13 cellular contexts compared by ENCODE assay signal in genomic region chr10:6033954-6034353, GRCh38. TPM values are rescaled to one million over a fixed set of nuclear protein-coding genes. Genes with fewer than 3 reads are reported as not detected.
DNase-seq lines count a peak whose midpoint lies in the region; ATAC-seq and TF ChIP-seq lines count a peak whose summit lies in the region.
"Had no signal": no experiment of that assay in that cellular context is flagged by ENCODE, and none has a peak within 500 bp of the region (broad histone marks: within the 10 kb centered on the region; RNA-seq: fewer than 3 reads in every experiment).

No MANE protein-coding gene starts in this region.

- no peaks in the 10 kb centered on the region for H3K27me3 Mint-ChIP-seq in effector memory CD8-positive, alpha-beta T cell

- H3K4me1 ChIP-seq in BLaER1 treated with 17β-estradiol and CSF1 and Interleukin-3, amounts not matched to agents 10 nM and 100 nM = peaks cover 31 to 63% (median 38%) of the 10 kb centered on the region in 10 experiments
- H3K4me1 ChIP-seq: SJCRH30 had no signal

- H3K36me3 ChIP-seq in BLaER1 treated with 17β-estradiol and CSF1 and Interleukin-3, amounts not matched to agents 10 nM and 100 nM = peaks cover 0 to 5% (median 0%) of the 10 kb centered on the region in 11 experiments; a peak in 1 of 22 replicates
- H3K36me3 ChIP-seq: neutrophil, SJCRH30 had no signal

- TF ChIP-seq POLR2A in GM18505 (IDR thresholded peaks at IDR 0.05; ENCODE audit: borderline replicate concordance, extremely low read depth, insufficient read depth, insufficient read length) = no peak

- H3K9me3 Mint-ChIP-seq in effector memory CD8-positive, alpha-beta T cell = peaks cover 0 to 7% of the 10 kb centered on the region in 2 donors

- DNase-seq in KBM-7 (peak; percentile 68), astrocyte of the hippocampus (ENCODE audit: low read depth, low spot score) (peak; percentile 32), mucosa of gallbladder (ENCODE audit: low spot score) (peak; percentile 10)
- no peak for DNase-seq in effector memory CD8-positive, alpha-beta T cell
- DNase-seq: cortex of kidney, DND-41, SJCRH30 had no signal

- no peak overlapping the region for H3K27ac Mint-ChIP-seq in effector memory CD8-positive, alpha-beta T cell

- H3K27me3 ChIP-seq in BLaER1 treated with 17β-estradiol and CSF1 and Interleukin-3, amounts not matched to agents 10 nM and 100 nM = peaks cover 0 to 26% (median 19%) of the 10 kb centered on the region in 11 experiments; a peak in 13 of 22 replicates
- H3K27me3 ChIP-seq: neutrophil, SJCRH30 had no signal

- peaks cover 16 to 32% (median 26%) of the 10 kb centered on the region in 11 experiments for H3K9me3 ChIP-seq in BLaER1 treated with 17β-estradiol and CSF1 and Interleukin-3, amounts not matched to agents 10 nM and 100 nM (replicated peaks in 1 of 11)
- H3K9me3 ChIP-seq: neutrophil, SJCRH30 had no signal

- H3K36me3 Mint-ChIP-seq in effector memory CD8-positive, alpha-beta T cell (ENCODE audit: insufficient read depth) = peaks cover 5% of the 10 kb centered on the region

- peak overlapping the region in 8 of 11 experiments; percentile 2 to 93 (median 68); a peak in 10 of 22 replicates for H3K4me2 ChIP-seq in BLaER1 treated with 17β-estradiol and CSF1 and Interleukin-3, amounts not matched to agents 10 nM and 100 nM

- no peaks in the 10 kb centered on the region; a peak in 2 of 22 replicates for H4K20me1 ChIP-seq in BLaER1 treated with 17β-estradiol and CSF1 and Interleukin-3, amounts not matched to agents 10 nM and 100 nM

- H3K4me3 ChIP-seq in BLaER1 treated with 17β-estradiol and CSF1 and Interleukin-3, amounts not matched to agents 10 nM and 100 nM = peak overlapping the region in 1 of 10 experiments; percentile 0; a peak in 2 of 20 replicates
- H3K4me3 ChIP-seq: SJCRH30 had no signal

- in situ Hi-C loops in KBM-7 (cut with MboI; ENCODE audit: low pct_unique_long_range_greater_than_20kb, low sequenced_read_pairs) = no loop called here

- peak overlapping the region in 3 of 11 experiments; percentile 53 to 76 (median 72); a peak in 7 of 22 replicates for H3K27ac ChIP-seq in BLaER1 treated with 17β-estradiol and CSF1 and Interleukin-3, amounts not matched to agents 10 nM and 100 nM
- H3K27ac ChIP-seq: neutrophil, SJCRH30 had no signal

- no peak overlapping the region for H3K4me3 Mint-ChIP-seq in effector memory CD8-positive, alpha-beta T cell

- peaks cover 22 to 30% of the 10 kb centered on the region in 2 donors for H3K4me1 Mint-ChIP-seq in effector memory CD8-positive, alpha-beta T cell (ENCODE audit: low read depth in 2 of 2)

- ATAC-seq in GM18505 (IDR thresholded peaks at IDR 0.05; ENCODE audit: unreplicated experiment) = no peak
- ATAC-seq in effector memory CD8-positive, alpha-beta T cell (replicated peaks) = no peak
- ATAC-seq in HG02610 (IDR thresholded peaks at IDR 0.05; ENCODE audit: unreplicated experiment) = no peak
- ATAC-seq in HG02763 (IDR thresholded peaks at IDR 0.05; ENCODE audit: unreplicated experiment) = no peak
- ATAC-seq: HCT116 had no signal

- H3K9ac ChIP-seq in BLaER1 treated with 17β-estradiol and CSF1 and Interleukin-3, amounts not matched to agents 10 nM and 100 nM = peak overlapping the region in 2 of 11 experiments; percentile 63 to 72; a peak in 4 of 22 replicates

RNA-seq across cellular contexts. Expression of gene IL2RA, which starts 28.2 kb away (rescaled TPM):
- total RNA-seq in mucosa of gallbladder = 1.4 TPM
- total RNA-seq: SJCRH30 had no signal

RNA-seq across cellular contexts. Expression of gene RBM17, which starts 54.9 kb away (rescaled TPM):
- total RNA-seq in mucosa of gallbladder = 65.5 TPM

RNA-seq across cellular contexts. Expression of gene IL15RA, which starts 56.6 kb away (rescaled TPM):
- 25.6 TPM for total RNA-seq in mucosa of gallbladder
- total RNA-seq: SJCRH30 had no signal

Comparison
In these comparisons a context has a peak if more than half of its experiments do, and no peak if none do; other contexts are left out.
1. DNase-seq: peak in KBM-7 (single experiment), astrocyte of the hippocampus (single experiment) and mucosa of gallbladder (single experiment); none in effector memory CD8-positive, alpha-beta T cell (0 of 3).